Comparison of ENCODE assay signal across 10 cellular contexts in genomic region chr4:48343035-48343434, GRCh38. TPM values are rescaled to one million over a fixed set of nuclear protein-coding genes. Genes with fewer than 3 reads are reported as not detected.
A peak's percentile ranks its signal among the peaks of the same experiment; 100 is the strongest.
DNase-seq lines count a peak whose midpoint lies in the region; ATAC-seq, FAIRE-seq and TF ChIP-seq lines count a peak whose summit lies in the region.
"Had no signal": no experiment of that assay in that cellular context is flagged by ENCODE, and none has a peak within 500 bp of the region (broad histone marks: within the 10 kb centered on the region; RNA-seq: fewer than 3 reads in every experiment).

No MANE protein-coding gene starts in this region.

- 24% methylated on average over 3 of the region's 3 CpGs for WGBS in HepG2 (ENCODE audit: low lambda C conversion rate)

- no peak overlapping the region for H3K27ac Mint-ChIP-seq in activated naive CD4-positive, alpha-beta T cell treated with anti-CD3 and anti-CD28 coated beads for 36 hours
- H3K27ac Mint-ChIP-seq in activated naive CD8-positive, alpha-beta T cell treated with anti-CD3 and anti-CD28 coated beads for 36 hours = no peak overlapping the region
- H3K27ac Mint-ChIP-seq in type B pancreatic cell = peak overlapping the region; percentile 2

- H4K20me1 ChIP-seq in HepG2 (ENCODE audit: insufficient read depth, low read length) = peaks cover 31% of the 10 kb centered on the region

- no peak overlapping the region for H3K27ac ChIP-seq in HepG2 (ENCODE audit: extremely low read length, insufficient read depth, low read length)

- no peaks in the 10 kb centered on the region for H3K36me3 Mint-ChIP-seq in activated naive CD4-positive, alpha-beta T cell treated with anti-CD3 and anti-CD28 coated beads for 36 hours (ENCODE audit: low read depth)
- no peaks in the 10 kb centered on the region for H3K36me3 Mint-ChIP-seq in activated naive CD8-positive, alpha-beta T cell treated with anti-CD3 and anti-CD28 coated beads for 36 hours
- no peaks in the 10 kb centered on the region for H3K36me3 Mint-ChIP-seq in type B pancreatic cell

- no peak for TF ChIP-seq POLR2A in HepG2 (IDR thresholded peaks at IDR 0.05; ENCODE audit: insufficient read depth in 1 of 2, low read depth in 2 of 2, low read length in 2 of 2)

- peak overlapping the region; percentile 82 for H3K4me2 ChIP-seq in HepG2 (ENCODE audit: low read depth, low read length)

- H3K4me1 ChIP-seq in HepG2 (ENCODE audit: insufficient read depth, low read length) = peaks cover 59% of the 10 kb centered on the region

- in situ Hi-C loops in HepG2 (cut with HindIII; ENCODE audit: extremely low pct_ligation_motif_present, low pct_unique_long_range_greater_than_20kb) = no loop called here

- ATAC-seq in HepG2 = no peak
- no peak for ATAC-seq in HG03521 (IDR thresholded peaks at IDR 0.05; ENCODE audit: unreplicated experiment)

- H3K4me3 Mint-ChIP-seq in activated naive CD4-positive, alpha-beta T cell treated with anti-CD3 and anti-CD28 coated beads for 36 hours = peak overlapping the region; percentile 97
- H3K4me3 Mint-ChIP-seq in activated naive CD8-positive, alpha-beta T cell treated with anti-CD3 and anti-CD28 coated beads for 36 hours = peak overlapping the region; percentile 99
- H3K4me3 Mint-ChIP-seq in type B pancreatic cell = peak overlapping the region; percentile 98

- no peaks in the 10 kb centered on the region; a peak in 1 of 5 replicates for H3K27me3 ChIP-seq in HepG2 (ENCODE audit: control insufficient read depth in 1 of 2, insufficient read depth in 2 of 2, low read length in 2 of 2)

- H3K79me2 ChIP-seq in HepG2 (ENCODE audit: insufficient read depth, low read length) = peaks cover 56% of the 10 kb centered on the region

- H3K9me3 Mint-ChIP-seq in activated naive CD4-positive, alpha-beta T cell treated with anti-CD3 and anti-CD28 coated beads for 36 hours = no peaks in the 10 kb centered on the region
- H3K9me3 Mint-ChIP-seq in activated naive CD8-positive, alpha-beta T cell treated with anti-CD3 and anti-CD28 coated beads for 36 hours = no peaks in the 10 kb centered on the region
- no peaks in the 10 kb centered on the region for H3K9me3 Mint-ChIP-seq in type B pancreatic cell

- CTCF ChIA-PET in activated naive CD4-positive, alpha-beta T cell treated with anti-CD3 and anti-CD28 coated beads for 36 hours (lab: Charles Lee) = interaction anchor here (0.6 to 1.4 kb wide), 7 partner anchors 14 to 217 kb away, joined by 3 to 4 read pairs (median 3); no protein-coding TSS in a partner anchor
- CTCF ChIA-PET in HepG2 (lab: Yijun Ruan, JAX; ENCODE audit: low intra/inter-chr PET ratio, low total read pairs) = no interaction called here

- TF ChIP-seq CTCF in HepG2 (CRISPR knock-in tag; IDR thresholded peaks at IDR 0.05) = no peak
- TF ChIP-seq CTCF in type B pancreatic cell (conservative IDR thresholded peaks at IDR 0.05) = no peak

- H3K27me3 Mint-ChIP-seq in activated naive CD4-positive, alpha-beta T cell treated with anti-CD3 and anti-CD28 coated beads for 36 hours (ENCODE audit: low read depth) = no peaks in the 10 kb centered on the region
- H3K27me3 Mint-ChIP-seq in activated naive CD8-positive, alpha-beta T cell treated with anti-CD3 and anti-CD28 coated beads for 36 hours = no peaks in the 10 kb centered on the region
- no peaks in the 10 kb centered on the region for H3K27me3 Mint-ChIP-seq in type B pancreatic cell

- peak overlapping the region; percentile 88 to 99 (median 91); a peak in 5 of 6 replicates for H3K4me3 ChIP-seq in HepG2 (replicated peaks in 1 of 3; ENCODE audit: insufficient read depth in 1 of 3, low read depth in 2 of 3, low read length in 3 of 3)

- no peak overlapping the region for H2AFZ ChIP-seq in HepG2 (ENCODE audit: low read length)

- no peak for TF ChIP-seq RAD21 in HepG2 (CRISPR knock-in tag; IDR thresholded peaks at IDR 0.05)

- peak; percentile 11 for DNase-seq in activated naive CD4-positive, alpha-beta T cell treated with anti-CD3 and anti-CD28 coated beads for 36 hours
- DNase-seq in activated naive CD4-positive, alpha-beta T cell treated with Interleukin-2 at 50 U/mL for 16 hours = no peak
- DNase-seq in activated naive CD8-positive, alpha-beta T cell treated with anti-CD3 and anti-CD28 coated beads for 36 hours = no peak
- DNase-seq in HepG2 (ENCODE audit: low spot score) (no peak), type B pancreatic cell (ENCODE audit: extremely low spot score, unreplicated experiment) (no peak), NCI-H146 (lab: John Stamatoyannopoulos, UW) (no peak)
- DNase-seq in stimulated activated CD4-positive, alpha-beta T cell treated with anti-CD3 and anti-CD28 coated beads, Interleukin-12 subunit alpha, Interleukin-12 subunit beta, amount 100 ng/mL, for 4 hours = no peak
- DNase-seq: DMS79 treated with DMSO at 0.1 percent for 48 hours; stimulated activated naive CD4-positive, alpha-beta T cell treated with Interleukin-2 at 50 U/mL for 16 hours had no signal

- H3K36me3 ChIP-seq in HepG2 (replicated peaks in 1 of 2; ENCODE audit: control insufficient read depth in 1 of 2, insufficient read depth in 2 of 2, low read length in 2 of 2) = no peaks in the 10 kb centered on the region

- no TSS peak for BruUV-seq in HepG2 (replicated peaks; lab: Mats Ljungman, UMichigan)

- no peak for FAIRE-seq in HepG2 (lab: Jason Lieb, UNC)

- TF ChIP-seq EP300 in HepG2 (IDR thresholded peaks at IDR 0.05; ENCODE audit: low read depth in 2 of 2, low read length in 2 of 2) (no peak), HepG2 (CRISPR knock-in tag; IDR thresholded peaks at IDR 0.05; ENCODE audit: borderline replicate concordance) (no peak)

- H3K9ac ChIP-seq in HepG2 (ENCODE audit: insufficient read depth, low read depth, low read length) = peak overlapping the region; percentile 93

- no peaks in the 10 kb centered on the region for H3K9me3 ChIP-seq in HepG2 (ENCODE audit: low read length)

- peaks cover 66% of the 10 kb centered on the region for H3K4me1 Mint-ChIP-seq in activated naive CD4-positive, alpha-beta T cell treated with anti-CD3 and anti-CD28 coated beads for 36 hours (ENCODE audit: low read depth)
- H3K4me1 Mint-ChIP-seq in activated naive CD8-positive, alpha-beta T cell treated with anti-CD3 and anti-CD28 coated beads for 36 hours = peaks cover 59% of the 10 kb centered on the region
- peaks cover 54% of the 10 kb centered on the region for H3K4me1 Mint-ChIP-seq in type B pancreatic cell (ENCODE audit: unreplicated experiment)

- POLR2A ChIA-PET in HepG2 (lab: Yijun Ruan, JAX) = no interaction called here

- intact Hi-C loops in activated naive CD4-positive, alpha-beta T cell treated with anti-CD3 and anti-CD28 coated beads for 36 hours (cut with micrococcal nuclease) = loop anchor here (5.0 kb wide), 3 partner anchors 236 to 339 kb away; partner anchors contain the start of genes CNGA1 and NIPAL1
- intact Hi-C loops in HepG2 (cut with micrococcal nuclease; ENCODE audit: unreplicated experiment) = loop anchor here (10.0 kb wide), 2 partner anchors 308 to 442 kb away; partner anchors contain the start of gene FRYL

TF ChIP-seq in HepG2, 621 proteins besides CTCF, POLR2A, EP300 and RAD21:
- TF ChIP-seq PHF5A (CRISPR knock-in tag; IDR thresholded peaks at IDR 0.05; ENCODE audit: low read depth, unreplicated experiment) = no peak
- TF ChIP-seq THAP11 (CRISPR knock-in tag; IDR thresholded peaks at IDR 0.05) = no peak
- TF ChIP-seq ZNF589 (CRISPR knock-in tag; conservative IDR thresholded peaks at IDR 0.05) = no peak
- no peak for TF ChIP-seq ZNF775 (CRISPR knock-in tag; IDR thresholded peaks at IDR 0.05; ENCODE audit: borderline replicate concordance)
TF ChIP-seq in HepG2: peak in this region for 0.

RNA-seq across cellular contexts. Expression of gene SLAIN2, which starts 1.7 kb away (rescaled TPM):
- total RNA-seq in activated naive CD4-positive, alpha-beta T cell treated with anti-CD3 and anti-CD28 coated beads for 36 hours = 10 to 100 TPM; 39.7 to 42.6 TPM
- total RNA-seq in activated naive CD8-positive, alpha-beta T cell treated with anti-CD3 and anti-CD28 coated beads for 36 hours = 10 to 100 TPM; 62.0 to 66.3 TPM
- total RNA-seq in HepG2 (2016; rRNA removed; fragmentation: Illumina TruSeq; extraction: Trizol) (20.0 and 20.7 TPM in 2 replicates), type B pancreatic cell (ENCODE audit: low replicate concordance) (55.8 and 68.5 TPM in 2 replicates)
- total RNA-seq in HepG2 (2016; cell fraction: cytosol; rRNA removed; fragmentation: Illumina TruSeq; extraction: Trizol; ENCODE audit: low read depth) = 13.9 and 17.5 TPM in 2 replicates
- 16.3 and 22.8 TPM in 2 replicates for total RNA-seq in HepG2 (2016; cell fraction: insoluble cytoplasmic fraction; rRNA removed; fragmentation: Illumina TruSeq; extraction: Trizol)
- 18.8 and 20.0 TPM in 2 replicates for total RNA-seq in HepG2 (2016; cell fraction: membrane; rRNA removed; fragmentation: Illumina TruSeq; extraction: Trizol)
- total RNA-seq in HepG2 (2016; cell fraction: nucleus; rRNA removed; fragmentation: Illumina TruSeq; extraction: Trizol) = 12.7 and 22.6 TPM in 2 replicates
- polyA plus RNA-seq in HepG2 (2011; rRNA removed) = 20.4 and 22.5 TPM in 2 replicates
- polyA plus RNA-seq in HepG2 (2011; cell fraction: cytosol; rRNA removed) = 10.4 and 17.0 TPM in 2 replicates
- polyA plus RNA-seq in HepG2 (2011; cell fraction: nucleus; rRNA removed) = 8.0 and 8.2 TPM in 2 replicates
- polyA plus RNA-seq in HepG2 (2012) = 26.5 and 27.1 TPM in 2 replicates
- polyA plus RNA-seq in HepG2 (2016; cell fraction: cytosol; fragmentation: Illumina TruSeq; extraction: Trizol; ENCODE audit: low read depth) = 5.5 and 5.7 TPM in 2 replicates
- 23.2 and 28.6 TPM in 2 replicates for polyA plus RNA-seq in HepG2 (2016; cell fraction: insoluble cytoplasmic fraction; fragmentation: Illumina TruSeq; extraction: Trizol; ENCODE audit: low read depth)
- 16.2 and 17.9 TPM in 2 replicates for polyA plus RNA-seq in HepG2 (2016; cell fraction: membrane; fragmentation: Illumina TruSeq; extraction: Trizol; ENCODE audit: low read depth)
- polyA plus RNA-seq in HepG2 (2016; cell fraction: nucleus; fragmentation: Illumina TruSeq; extraction: Trizol; ENCODE audit: insufficient read depth, low read depth) = 22.1 and 22.2 TPM in 2 replicates
- polyA minus RNA-seq in HepG2 (2011; rRNA and poly(A)+ RNA removed; ENCODE audit: low replicate concordance) = 15.3 and 16.0 TPM in 2 replicates
- polyA minus RNA-seq in HepG2 (2011; cell fraction: cytosol; rRNA and poly(A)+ RNA removed) = 8.3 and 11.8 TPM in 2 replicates
- polyA minus RNA-seq in HepG2 (2011; cell fraction: nucleus; rRNA and poly(A)+ RNA removed) = 29.0 and 30.6 TPM in 2 replicates
